In genomic region chr10:121596668-121597503, GRCh38 we compare ENCODE assay signal across 8 cellular contexts. TPM values are rescaled to one million over a fixed set of nuclear protein-coding genes. Genes with fewer than 3 reads are reported as not detected.
DNase-seq lines count a peak whose midpoint lies in the region; ATAC-seq and TF ChIP-seq lines count a peak whose summit lies in the region.

No MANE protein-coding gene starts in this region.

- 4 to 9% (median 5%) methylated on average over 41 to 54 of the region's 54 CpGs for WGBS in ovary, 3 donors

- H3K27me3 ChIP-seq in ovary = no peaks in the 10 kb centered on the region

- intact Hi-C loops in left cardiac atrium (cut with DNase I) = no loop called here
- intact Hi-C loops in ovary (cut with DNase I) = loop anchor here in 2 of 4 donors (10.0 kb wide), 3 partner anchors 112 to 292 kb away; no protein-coding TSS in a partner anchor
- intact Hi-C loops in activated naive CD4-positive, alpha-beta T cell treated with anti-CD3 and anti-CD28 coated beads for 36 hours (cut with micrococcal nuclease) = loop anchor here (5.0 kb wide), 1 partner anchor 290 kb away; no protein-coding TSS in a partner anchor

- no peak overlapping the region for H3K27ac Mint-ChIP-seq in activated naive CD4-positive, alpha-beta T cell treated with anti-CD3 and anti-CD28 coated beads for 36 hours

- TF ChIP-seq CTCF in ovary (IDR thresholded peaks at IDR 0.05) (peak in 1 of 3 donors; percentile 18), GM10248 (IDR thresholded peaks at IDR 0.05; ENCODE audit: control extremely low read depth, extremely low read depth, low read depth, missing control alignments) (no peak)

- H3K36me3 ChIP-seq in ovary = no peaks in the 10 kb centered on the region

- CTCF ChIA-PET in activated naive CD4-positive, alpha-beta T cell treated with anti-CD3 and anti-CD28 coated beads for 36 hours (lab: Charles Lee) = no interaction called here
- CTCF ChIA-PET in GM10248 (lab: Yijun Ruan, JAX) = no interaction called here

- DNase-seq in DMS114 treated with DMSO at 0.1 percent for 48 hours (lab: John Stamatoyannopoulos, UW; ENCODE audit: unreplicated experiment) (peak; percentile 6), SK-N-DZ (ENCODE audit: low spot score) (peak; percentile 69), left cardiac atrium (peak; percentile 59), ovary (peak; percentile 72 to 83 (median 76)), KG1 (lab: John Stamatoyannopoulos, UW) (no peak), cortex of kidney (lab: John Stamatoyannopoulos, UW) (no peak), GM10248 (ENCODE audit: extremely low spot score) (no peak)
- DNase-seq in activated naive CD4-positive, alpha-beta T cell treated with anti-CD3 and anti-CD28 coated beads for 36 hours = no peak

- no peak for TF ChIP-seq POLR2A in ovary (IDR thresholded peaks at IDR 0.05)

- no peaks in the 10 kb centered on the region for H3K36me3 Mint-ChIP-seq in activated naive CD4-positive, alpha-beta T cell treated with anti-CD3 and anti-CD28 coated beads for 36 hours (ENCODE audit: low read depth)

- ATAC-seq in left cardiac atrium = peak; percentile 65 to 70

- H3K27me3 Mint-ChIP-seq in activated naive CD4-positive, alpha-beta T cell treated with anti-CD3 and anti-CD28 coated beads for 36 hours (ENCODE audit: low read depth) = peaks cover 53% of the 10 kb centered on the region

- H3K27ac ChIP-seq in ovary = peak overlapping the region in 1 of 2 donors; percentile 83

- peak overlapping the region; percentile 78 for H3K4me3 ChIP-seq in ovary

- H3K4me1 Mint-ChIP-seq in activated naive CD4-positive, alpha-beta T cell treated with anti-CD3 and anti-CD28 coated beads for 36 hours (ENCODE audit: low read depth) = peaks cover 4% of the 10 kb centered on the region

- TF ChIP-seq EP300 in ovary (IDR thresholded peaks at IDR 0.05) = no peak

- no peaks in the 10 kb centered on the region for H3K9me3 ChIP-seq in ovary

- H3K4me1 ChIP-seq in ovary (ENCODE audit: insufficient read depth) = no peaks in the 10 kb centered on the region

- no peaks in the 10 kb centered on the region for H3K9me3 Mint-ChIP-seq in activated naive CD4-positive, alpha-beta T cell treated with anti-CD3 and anti-CD28 coated beads for 36 hours

- POLR2A ChIA-PET in GM10248 (lab: Yijun Ruan, JAX) = no interaction called here

- H3K4me3 Mint-ChIP-seq in activated naive CD4-positive, alpha-beta T cell treated with anti-CD3 and anti-CD28 coated beads for 36 hours = no peak overlapping the region

RNA-seq across cellular contexts. Expression of gene FGFR2, which starts 1.4 kb away (rescaled TPM):
- 11.3 and 11.5 TPM in 2 replicates for polyA plus RNA-seq in SK-N-DZ (2014; cell fraction: cytosol; rRNA removed)
- polyA plus RNA-seq in SK-N-DZ (2014; cell fraction: nucleus; rRNA removed) = 12.0 and 20.8 TPM in 2 replicates
- total RNA-seq in left cardiac atrium (10 to 100 TPM in 1 of 2 donors, 1 to 10 TPM in 1; 6.1 to 24.4 TPM), ovary (10 to 100 TPM; 11.9 to 52.2 (median 29.7) TPM)
- polyA plus RNA-seq in ovary = 10 to 100 TPM in 1 of 2 donors, 1 to 10 TPM in 1; 8.8 to 16.1 TPM
- not detected for total RNA-seq in activated naive CD4-positive, alpha-beta T cell treated with anti-CD3 and anti-CD28 coated beads for 36 hours

Comparison
In these comparisons a context has a peak if more than half of its experiments do, and no peak if none do; other contexts are left out.
1. DNase-seq: peak in DMS114 treated with DMSO at 0.1 percent for 48 hours (single experiment), SK-N-DZ (single experiment), left cardiac atrium (single experiment) and ovary (5 of 5); none in KG1 (single experiment), cortex of kidney (single experiment), activated naive CD4-positive, alpha-beta T cell treated with anti-CD3 and anti-CD28 coated beads for 36 hours (single experiment) and GM10248 (single experiment).
2. RNA of gene FGFR2, which starts 1.4 kb away (total RNA-seq): 11.9 to 52.2 TPM in ovary and 6.1 to 24.4 TPM in left cardiac atrium; not detected in activated naive CD4-positive, alpha-beta T cell treated with anti-CD3 and anti-CD28 coated beads for 36 hours; every median in the first group is over 4 times any median in the second.